In the genomic region with DNA sequence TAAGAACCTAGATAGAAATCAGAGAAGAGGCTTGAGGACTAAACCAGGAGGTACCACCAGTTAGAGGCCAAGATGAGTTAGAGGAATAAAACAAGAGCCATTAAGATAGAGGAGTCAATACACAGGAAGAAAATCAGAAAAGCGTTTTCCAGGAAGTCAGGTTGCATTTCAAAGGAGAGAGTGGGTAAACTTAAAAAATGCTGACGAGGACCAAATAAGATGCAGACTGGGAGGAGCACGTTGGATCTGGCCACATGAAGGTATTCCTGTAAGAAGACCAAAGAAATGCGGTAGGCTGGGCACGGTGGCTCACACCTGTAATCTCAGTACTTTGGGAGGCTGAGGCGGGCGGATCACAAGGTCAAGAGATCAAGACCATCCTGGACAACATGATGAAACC, we compare ENCODE assay signal across 25 cellular contexts.
DNase-seq lines count a peak whose midpoint lies in the region; ATAC-seq, FAIRE-seq and TF ChIP-seq lines count a peak whose summit lies in the region.
"Had no signal": no experiment of that assay in that cellular context is flagged by ENCODE, and none has a peak within 500 bp of the region (broad histone marks: within the 10 kb centered on the region; RNA-seq: fewer than 3 reads in every experiment).

No MANE protein-coding gene starts in this region.

- H3K27ac ChIP-seq in A549 (no peak overlapping the region), IMR-90 (ENCODE audit: insufficient read depth, low read length) (no peak overlapping the region)
- H3K27ac ChIP-seq: BLaER1 had no signal

- dilution Hi-C loops in IMR-90 (cut with HindIII; ENCODE audit: low sequenced_read_pairs, unreplicated experiment) = no loop called here

- H3K9me3 Mint-ChIP-seq in nephron progenitor cell = peaks cover 6% of the 10 kb centered on the region
- H3K9me3 Mint-ChIP-seq in activated T-cell treated with anti-CD3 and anti-CD28 coated beads, Interleukin-2, amount 50 U/mL, for 4 hours = peaks cover 16% of the 10 kb centered on the region

- no peaks in the 10 kb centered on the region for H3K4me1 ChIP-seq in A549
- H3K4me1 ChIP-seq in IMR-90 (ENCODE audit: control insufficient read depth, insufficient read depth, low read length) = no peaks in the 10 kb centered on the region
- H3K4me1 ChIP-seq: BE2C, BLaER1 had no signal

- no peak overlapping the region for H4K5ac ChIP-seq in IMR-90 (ENCODE audit: low read depth, low read length)

- H3K27me3 Mint-ChIP-seq in nephron progenitor cell (ENCODE audit: low read depth, poor library complexity) = peaks cover 3% of the 10 kb centered on the region
- H3K27me3 Mint-ChIP-seq in activated T-cell treated with anti-CD3 and anti-CD28 coated beads, Interleukin-2, amount 50 U/mL, for 4 hours (ENCODE audit: low read depth) = no peaks in the 10 kb centered on the region
- H3K27me3 Mint-ChIP-seq: CD4-positive, alpha-beta memory T cell; CD4-positive, CD25-positive, alpha-beta regulatory T cell; CD8-positive, alpha-beta memory T cell had no signal

- H3K36me3 Mint-ChIP-seq in nephron progenitor cell (ENCODE audit: low read depth) = no peaks in the 10 kb centered on the region
- H3K36me3 Mint-ChIP-seq in activated T-cell treated with anti-CD3 and anti-CD28 coated beads, Interleukin-2, amount 50 U/mL, for 4 hours (ENCODE audit: insufficient read depth) = no peaks in the 10 kb centered on the region
- H3K36me3 Mint-ChIP-seq: CD14-positive monocyte; CD4-positive, alpha-beta memory T cell; CD4-positive, CD25-positive, alpha-beta regulatory T cell; CD8-positive, alpha-beta memory T cell had no signal

- H2BK5ac ChIP-seq in IMR-90 (ENCODE audit: low read depth, low read length, poor library complexity, severe bottlenecking) = no peak overlapping the region

- no peak for TF ChIP-seq CTCF in A549 (IDR thresholded peaks at IDR 0.05)
- no peak for TF ChIP-seq CTCF in IMR-90 (conservative IDR thresholded peaks at IDR 0.05; ENCODE audit: low read depth, low read length)
- TF ChIP-seq CTCF in nephron progenitor cell (IDR thresholded peaks at IDR 0.05) = no peak

- TF ChIP-seq RAD21 in A549 (conservative IDR thresholded peaks at IDR 0.05 in 1 of 2, IDR thresholded peaks at IDR 0.05 in 1 of 2) = no peak
- no peak for TF ChIP-seq RAD21 in IMR-90 (IDR thresholded peaks at IDR 0.05; ENCODE audit: low read length)

- no peaks in the 10 kb centered on the region for H3K36me3 ChIP-seq in IMR-90 (ENCODE audit: control insufficient read depth, insufficient read depth, low read length)
- H3K36me3 ChIP-seq: BE2C, BLaER1 had no signal

- no peak overlapping the region for H2BK120ac ChIP-seq in IMR-90 (ENCODE audit: low read depth, low read length)

- no peak overlapping the region for H3K18ac ChIP-seq in IMR-90 (ENCODE audit: low read depth, low read length)

- H3K79me1 ChIP-seq in IMR-90 (ENCODE audit: low read depth in 1 of 2, low read length in 2 of 2) = no peaks in the 10 kb centered on the region

- H4K8ac ChIP-seq in IMR-90 (ENCODE audit: low read depth in 2 of 2, low read length in 2 of 2) = no peak overlapping the region

- H2BK20ac ChIP-seq in IMR-90 (ENCODE audit: low read depth, low read length) = no peak overlapping the region

- WGBS in A549 (ENCODE audit: missing lambda C conversion rate) = 52% methylated on average over 7 of the region's 7 CpGs
- WGBS in IMR-90 (ENCODE audit: extremely low coverage in 2 of 2, insufficient read length in 1 of 2), 2 experiments = 50% methylated on average over 1 of the region's 7 CpGs; no CpG with 5 or more reads in 1 of the 2 experiments

- no peak overlapping the region for H3K9ac ChIP-seq in IMR-90 (ENCODE audit: low read depth, low read length)
- H3K9ac ChIP-seq: BLaER1 had no signal

- H4K20me1 ChIP-seq in IMR-90 (ENCODE audit: insufficient read depth, low read length) = no peaks in the 10 kb centered on the region
- H4K20me1 ChIP-seq: BLaER1 had no signal

- no peak overlapping the region for H3K4me2 ChIP-seq in A549
- no peak overlapping the region for H3K4me2 ChIP-seq in IMR-90 (ENCODE audit: low read depth, low read length)
- H3K4me2 ChIP-seq: BLaER1 had no signal

- ATAC-seq in A549 = no peak
- ATAC-seq in IMR-90 (ENCODE audit: low read depth) = no peak
- no peak for ATAC-seq in activated T-cell treated with anti-CD3 and anti-CD28 coated beads, Interleukin-2, amount 50 U/mL, for 4 hours
- ATAC-seq in HG03025 (IDR thresholded peaks at IDR 0.05; ENCODE audit: low FRiP score, unreplicated experiment) = no peak
- ATAC-seq: GM12878 had no signal

- no peak for FAIRE-seq in A549 (lab: Jason Lieb, UNC)
- FAIRE-seq: GM12878, GM12892, GM18507 had no signal

- TF ChIP-seq POLR2A in A549 (IDR thresholded peaks at IDR 0.05; ENCODE audit: low read length) (no peak), IMR-90 (IDR thresholded peaks at IDR 0.05; ENCODE audit: low read depth, low read length) (no peak)

- intact Hi-C loops in IMR-90 (cut with micrococcal nuclease) = no loop called here

- no peak overlapping the region for H2AFZ ChIP-seq in IMR-90 (replicated peaks; ENCODE audit: low read length, poor library complexity)

- no peak overlapping the region for H3K14ac ChIP-seq in IMR-90 (replicated peaks; ENCODE audit: low read depth, low read length)

- H3K9me3 ChIP-seq in A549 = no peaks in the 10 kb centered on the region
- H3K9me3 ChIP-seq in IMR-90 (ENCODE audit: control insufficient read depth, insufficient read depth, low read length) = no peaks in the 10 kb centered on the region
- H3K9me3 ChIP-seq: BE2C, BLaER1 had no signal

- no peaks in the 10 kb centered on the region for H3K9me1 ChIP-seq in IMR-90 (ENCODE audit: insufficient read depth, low read length)

- in situ Hi-C loops in IMR-90 (cut with MboI; ENCODE audit: low sequenced_read_pairs) = no loop called here

- H2AK5ac ChIP-seq in IMR-90 (ENCODE audit: low read depth, low read length) = no peak overlapping the region

- H2BK15ac ChIP-seq in IMR-90 (ENCODE audit: low read depth, low read length) = no peak overlapping the region

- no peaks in the 10 kb centered on the region for H3K27me3 ChIP-seq in IMR-90 (ENCODE audit: control insufficient read depth, insufficient read depth, low read length)
- H3K27me3 ChIP-seq: BE2C, BLaER1 had no signal

- CTCF ChIA-PET in A549 (lab: Yijun Ruan, JAX) = no interaction called here
- CTCF ChIA-PET in IMR-90 (lab: Yijun Ruan, JAX) = no interaction called here

- POLR2A ChIA-PET in A549 (lab: Yijun Ruan, JAX) = no interaction called here
- POLR2A ChIA-PET in IMR-90 (lab: Charles Lee; ENCODE audit: unreplicated experiment) = no interaction called here

- no peak for TF ChIP-seq EP300 in A549 (IDR thresholded peaks at IDR 0.05)

- BruUV-seq in IMR-90 (replicated peaks; lab: Mats Ljungman, UMichigan) = no TSS peak

- no peak for DNase-seq in A549 (ENCODE audit: low read depth in 1 of 2, low spot score in 1 of 2)
- no peak for DNase-seq in IMR-90
- DNase-seq in nephron progenitor cell = no peak
- no peak for DNase-seq in activated T-cell treated with anti-CD3 and anti-CD28 coated beads, Interleukin-2, amount 50 U/mL, for 4 hours
- DNase-seq: 8988T; ACHN; BE2C; C1 segment of cervical spinal cord; CD4-positive, alpha-beta memory T cell; CD4-positive, CD25-positive, alpha-beta regulatory T cell; CD8-positive, alpha-beta memory T cell; COR-L47; DMS 273 treated with DMSO at 0.1 percent for 48 hours; DMS153; DMS53; DMS79; DND-41; EL; GDM1 had no signal

- H3K4me3 Mint-ChIP-seq in nephron progenitor cell = no peak overlapping the region
- H3K4me3 Mint-ChIP-seq in activated T-cell treated with anti-CD3 and anti-CD28 coated beads, Interleukin-2, amount 50 U/mL, for 4 hours = no peak overlapping the region
- H3K4me3 Mint-ChIP-seq: CD14-positive monocyte; CD4-positive, alpha-beta memory T cell; CD4-positive, CD25-positive, alpha-beta regulatory T cell; CD8-positive, alpha-beta memory T cell had no signal

- H3K23ac ChIP-seq in IMR-90 (ENCODE audit: low read depth, low read length) = no peak overlapping the region

- no peak overlapping the region for H3K4ac ChIP-seq in IMR-90 (ENCODE audit: low read depth, low read length)

- peak overlapping the region; percentile 7 for H3K27ac Mint-ChIP-seq in nephron progenitor cell
- H3K27ac Mint-ChIP-seq: CD14-positive monocyte; CD4-positive, alpha-beta memory T cell; CD8-positive, alpha-beta memory T cell had no signal

- no peak overlapping the region for H3K56ac ChIP-seq in IMR-90 (ENCODE audit: extremely low read depth, insufficient read depth, low read length)

- no peak overlapping the region for H2AK9ac ChIP-seq in IMR-90 (replicated peaks; ENCODE audit: low read depth, low read length, poor library complexity)

- H4K91ac ChIP-seq in IMR-90 (ENCODE audit: insufficient read depth, low read depth, low read length) = no peak overlapping the region

- peaks cover 5% of the 10 kb centered on the region for H3K4me1 Mint-ChIP-seq in nephron progenitor cell
- H3K4me1 Mint-ChIP-seq in activated T-cell treated with anti-CD3 and anti-CD28 coated beads, Interleukin-2, amount 50 U/mL, for 4 hours (ENCODE audit: low read depth) = no peaks in the 10 kb centered on the region
- H3K4me1 Mint-ChIP-seq: CD14-positive monocyte; CD4-positive, alpha-beta memory T cell; CD4-positive, CD25-positive, alpha-beta regulatory T cell; CD8-positive, alpha-beta memory T cell had no signal

- H3K4me3 ChIP-seq in A549 (no peak overlapping the region), IMR-90 (ENCODE audit: insufficient read depth, low read depth, low read length) (no peak overlapping the region)
- H3K4me3 ChIP-seq: BLaER1, GM12878 had no signal

TF ChIP-seq in A549, 52 proteins besides CTCF, POLR2A, EP300 and RAD21:
- TF ChIP-seq HOXA7 (CRISPR knock-in tag; IDR thresholded peaks at IDR 0.05) (no peak), SREBF2 (IDR thresholded peaks at IDR 0.05) (no peak), KDM5A (IDR thresholded peaks at IDR 0.05) (no peak), MAFK (IDR thresholded peaks at IDR 0.05; ENCODE audit: partially characterized antibody) (peak; percentile 65)

TF ChIP-seq in IMR-90, 13 proteins besides CTCF, POLR2A, EP300 and RAD21:
- TF ChIP-seq FOS (IDR thresholded peaks at IDR 0.05; ENCODE audit: low read depth, low read length) (no peak), MXI1 (IDR thresholded peaks at IDR 0.05; ENCODE audit: borderline replicate concordance, low read depth, low read length) (no peak), CHD1 (IDR thresholded peaks at IDR 0.05; ENCODE audit: low read depth, low read length) (no peak), MAFK (IDR thresholded peaks at IDR 0.05; ENCODE audit: low read depth, low read length) (peak; percentile 64)
- TF ChIP-seq, protein P1, sequence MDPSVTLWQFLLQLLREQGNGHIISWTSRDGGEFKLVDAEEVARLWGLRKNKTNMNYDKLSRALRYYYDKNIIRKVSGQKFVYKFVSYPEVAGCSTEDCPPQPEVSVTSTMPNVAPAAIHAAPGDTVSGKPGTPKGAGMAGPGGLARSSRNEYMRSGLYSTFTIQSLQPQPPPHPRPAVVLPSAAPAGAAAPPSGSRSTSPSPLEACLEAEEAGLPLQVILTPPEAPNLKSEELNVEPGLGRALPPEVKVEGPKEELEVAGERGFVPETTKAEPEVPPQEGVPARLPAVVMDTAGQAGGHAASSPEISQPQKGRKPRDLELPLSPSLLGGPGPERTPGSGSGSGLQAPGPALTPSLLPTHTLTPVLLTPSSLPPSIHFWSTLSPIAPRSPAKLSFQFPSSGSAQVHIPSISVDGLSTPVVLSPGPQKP (IDR thresholded peaks at IDR 0.05; ENCODE audit: borderline replicate concordance, low read depth, low read length) = no peak
